24 cellular contexts compared by ENCODE assay signal in the genomic region with DNA sequence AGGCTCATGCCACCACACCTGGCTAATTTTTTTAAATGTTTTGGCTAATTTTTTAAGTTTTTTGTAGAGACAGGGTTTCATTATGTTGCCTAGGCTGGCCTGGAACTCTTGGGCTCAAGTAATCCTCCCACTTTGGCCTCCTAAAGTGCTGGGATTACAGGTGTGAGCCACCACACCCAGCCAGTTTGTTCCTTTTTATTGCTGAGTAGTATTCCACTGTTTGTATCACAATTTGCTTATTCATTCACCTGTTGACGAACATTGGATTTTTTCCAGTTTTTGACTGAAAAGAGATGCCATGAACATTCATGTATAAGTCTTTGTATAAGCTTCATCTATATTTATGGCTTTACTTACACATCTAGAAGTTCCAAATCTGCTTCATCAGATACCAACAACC. TPM values are rescaled to one million over a fixed set of nuclear protein-coding genes. Genes with fewer than 3 reads are reported as not detected.
DNase-seq lines count a peak whose midpoint lies in the region; ATAC-seq and TF ChIP-seq lines count a peak whose summit lies in the region.
"Had no signal": no experiment of that assay in that cellular context is flagged by ENCODE, and none has a peak within 500 bp of the region (broad histone marks: within the 10 kb centered on the region; RNA-seq: fewer than 3 reads in every experiment).

No MANE protein-coding gene starts in this region.

- in situ Hi-C loops in transverse colon (cut with MboI; ENCODE audit: low pct_ligation_motif_present in 1 of 4, low pct_unique_long_range_greater_than_20kb in 1 of 4, low sequenced_read_pairs in 3 of 4), result no loop called here

- intact Hi-C loops in activated CD4-positive, alpha-beta memory T cell treated with anti-CD3 and anti-CD28 coated beads for 36 hours (cut with micrococcal nuclease), result no loop called here
- intact Hi-C loops in transverse colon (cut with DNase I; ENCODE audit: low total_unique reads), result no loop called here

- peak overlapping the region; percentile 78 for H3K27ac Mint-ChIP-seq in activated CD4-positive, alpha-beta memory T cell treated with anti-CD3 and anti-CD28 coated beads, Interleukin-2, amount 10 ng/mL, durations not matched to agents 7 days and 5 days
- no peak overlapping the region for H3K27ac Mint-ChIP-seq in activated CD4-positive, alpha-beta memory T cell treated with anti-CD3 and anti-CD28 coated beads for 36 hours
- H3K27ac Mint-ChIP-seq in activated naive CD8-positive, alpha-beta T cell treated with anti-CD3 and anti-CD28 coated beads, Interleukin-2, amount 10 ng/mL, durations not matched to agents 7 days and 5 days, result no peak overlapping the region
- H3K27ac Mint-ChIP-seq in activated naive CD8-positive, alpha-beta T cell treated with anti-CD3 and anti-CD28 coated beads, Interleukin-2, amount 50 U/mL, for 24 hours, result no peak overlapping the region

- H3K36me3 Mint-ChIP-seq in activated CD4-positive, alpha-beta memory T cell treated with anti-CD3 and anti-CD28 coated beads, Interleukin-2, amount 10 ng/mL, durations not matched to agents 7 days and 5 days (ENCODE audit: low read depth), result peaks cover 84% of the 10 kb centered on the region
- peaks cover 26% of the 10 kb centered on the region for H3K36me3 Mint-ChIP-seq in activated CD4-positive, alpha-beta memory T cell treated with anti-CD3 and anti-CD28 coated beads for 36 hours
- peaks cover 73% of the 10 kb centered on the region for H3K36me3 Mint-ChIP-seq in activated naive CD8-positive, alpha-beta T cell treated with anti-CD3 and anti-CD28 coated beads, Interleukin-2, amount 10 ng/mL, durations not matched to agents 7 days and 5 days
- peaks cover 50% of the 10 kb centered on the region for H3K36me3 Mint-ChIP-seq in activated naive CD8-positive, alpha-beta T cell treated with anti-CD3 and anti-CD28 coated beads, Interleukin-2, amount 50 U/mL, for 24 hours (ENCODE audit: low read depth)

- H3K36me3 ChIP-seq in Loucy (ENCODE audit: insufficient read depth, low read length) (peaks cover 7% of the 10 kb centered on the region; the same call in 1 of the 2 replicates), subcutaneous abdominal adipose tissue (ENCODE audit: control insufficient read depth in 5 of 5, insufficient read depth in 5 of 5, low read length in 5 of 5) (peaks cover 3 to 23% (median 8%) of the 10 kb centered on the region in 5 donors), transverse colon (peaks cover 0 to 3% (median 0%) of the 10 kb centered on the region in 4 donors)

- no peak for TF ChIP-seq EP300 in transverse colon (IDR thresholded peaks at IDR 0.05; ENCODE audit: low read depth)

- CTCF ChIA-PET in activated CD4-positive, alpha-beta memory T cell treated with anti-CD3 and anti-CD28 coated beads, Interleukin-2, amount 10 ng/mL, durations not matched to agents 7 days and 5 days (lab: Charles Lee), result interaction anchor here (6.3 kb wide), 1 partner anchor 113 kb away, joined by 134 read pairs; no protein-coding TSS in a partner anchor
- CTCF ChIA-PET in activated CD4-positive, alpha-beta memory T cell treated with anti-CD3 and anti-CD28 coated beads for 36 hours (lab: Charles Lee), result interaction anchor here (7.0 kb wide), 1 partner anchor 112 kb away, joined by 132 read pairs; no protein-coding TSS in a partner anchor

- POLR2A ChIA-PET in activated CD4-positive, alpha-beta memory T cell treated with anti-CD3 and anti-CD28 coated beads, Interleukin-2, amount 10 ng/mL, durations not matched to agents 7 days and 5 days (lab: Charles Lee), result interaction anchor here (0.6 to 16.6 kb wide), 9 partner anchors 10 to 519 kb away, joined by 3 to 770 read pairs (median 7); no protein-coding TSS in a partner anchor
- POLR2A ChIA-PET in activated CD4-positive, alpha-beta memory T cell treated with anti-CD3 and anti-CD28 coated beads for 36 hours (lab: Charles Lee), result no interaction called here
- POLR2A ChIA-PET in activated naive CD8-positive, alpha-beta T cell treated with anti-CD3 and anti-CD28 coated beads, Interleukin-2, amount 10 ng/mL, durations not matched to agents 7 days and 5 days (lab: Charles Lee), result interaction anchor here (0.7 kb wide), 1 partner anchor 12 kb away, joined by 5 read pairs; no protein-coding TSS in a partner anchor

- H3K9me3 ChIP-seq in Loucy (ENCODE audit: insufficient read depth, low read depth, low read length) (no peaks in the 10 kb centered on the region), subcutaneous abdominal adipose tissue (ENCODE audit: control insufficient read depth in 5 of 5, low read length in 5 of 5) (no peaks in the 10 kb centered on the region), transverse colon (no peaks in the 10 kb centered on the region)
- H3K9me3 ChIP-seq: A549, BLaER1, MG63 had no signal

- H3K4me3 Mint-ChIP-seq in activated CD4-positive, alpha-beta memory T cell treated with anti-CD3 and anti-CD28 coated beads, Interleukin-2, amount 10 ng/mL, durations not matched to agents 7 days and 5 days, result peak overlapping the region; percentile 85
- no peak overlapping the region for H3K4me3 Mint-ChIP-seq in activated CD4-positive, alpha-beta memory T cell treated with anti-CD3 and anti-CD28 coated beads for 36 hours
- H3K4me3 Mint-ChIP-seq in activated naive CD8-positive, alpha-beta T cell treated with anti-CD3 and anti-CD28 coated beads, Interleukin-2, amount 10 ng/mL, durations not matched to agents 7 days and 5 days, result peak overlapping the region; percentile 83
- H3K4me3 Mint-ChIP-seq in activated naive CD8-positive, alpha-beta T cell treated with anti-CD3 and anti-CD28 coated beads, Interleukin-2, amount 50 U/mL, for 24 hours, result no peak overlapping the region
- H3K4me3 Mint-ChIP-seq: HFFc6 had no signal

- peak overlapping the region; percentile 53 for H3K4me3 ChIP-seq in Loucy (ENCODE audit: low read length, poor library complexity, severe bottlenecking)
- no peak overlapping the region for H3K4me3 ChIP-seq in subcutaneous abdominal adipose tissue (ENCODE audit: low read depth in 1 of 5, low read length in 5 of 5)
- no peak overlapping the region for H3K4me3 ChIP-seq in transverse colon
- H3K4me3 ChIP-seq: A549, BLaER1, GM12878, MG63 had no signal

- no peak overlapping the region for H3K9ac ChIP-seq in Loucy (ENCODE audit: low read depth, low read length, poor library complexity, severe bottlenecking)
- H3K9ac ChIP-seq in subcutaneous abdominal adipose tissue (ENCODE audit: low read length in 5 of 5), result no peak overlapping the region
- H3K9ac ChIP-seq: BLaER1 had no signal

- no peak overlapping the region for H2AFZ ChIP-seq in Loucy (ENCODE audit: low read length)

- no peaks in the 10 kb centered on the region for H3F3A ChIP-seq in Loucy (ENCODE audit: low read depth)

- no peaks in the 10 kb centered on the region for H3K9me3 Mint-ChIP-seq in activated CD4-positive, alpha-beta memory T cell treated with anti-CD3 and anti-CD28 coated beads, Interleukin-2, amount 10 ng/mL, durations not matched to agents 7 days and 5 days
- H3K9me3 Mint-ChIP-seq in activated CD4-positive, alpha-beta memory T cell treated with anti-CD3 and anti-CD28 coated beads for 36 hours, result no peaks in the 10 kb centered on the region
- H3K9me3 Mint-ChIP-seq in activated naive CD8-positive, alpha-beta T cell treated with anti-CD3 and anti-CD28 coated beads, Interleukin-2, amount 10 ng/mL, durations not matched to agents 7 days and 5 days, result no peaks in the 10 kb centered on the region
- no peaks in the 10 kb centered on the region for H3K9me3 Mint-ChIP-seq in activated naive CD8-positive, alpha-beta T cell treated with anti-CD3 and anti-CD28 coated beads, Interleukin-2, amount 50 U/mL, for 24 hours
- H3K9me3 Mint-ChIP-seq: CD4-positive, alpha-beta T cell; HFFc6 had no signal

- H3K27ac ChIP-seq in subcutaneous abdominal adipose tissue (ENCODE audit: low read depth, low read length) (peak overlapping the region; percentile 33), transverse colon (no peak overlapping the region)
- H3K27ac ChIP-seq: A549, BLaER1 had no signal

- TF ChIP-seq CTCF in Loucy (conservative IDR thresholded peaks at IDR 0.05; ENCODE audit: low read length) (no peak), transverse colon (IDR thresholded peaks at IDR 0.05) (no peak)

- peaks cover 75% of the 10 kb centered on the region for H4K20me1 ChIP-seq in Loucy (ENCODE audit: insufficient read depth, low read length, poor library complexity, severe bottlenecking)

- H3K79me2 ChIP-seq in Loucy (ENCODE audit: insufficient read depth, low read length), result peaks cover 94% of the 10 kb centered on the region

- TF ChIP-seq POLR2A in transverse colon (IDR thresholded peaks at IDR 0.05), result no peak

- DNase-seq in activated CD4-positive, alpha-beta memory T cell treated with anti-CD3 and anti-CD28 coated beads, Interleukin-2, amount 10 ng/mL, durations not matched to agents 7 days and 5 days, result no peak
- DNase-seq in activated CD4-positive, alpha-beta memory T cell treated with anti-CD3 and anti-CD28 coated beads for 36 hours, result no peak
- no peak for DNase-seq in activated naive CD8-positive, alpha-beta T cell treated with anti-CD3 and anti-CD28 coated beads, Interleukin-2, amount 10 ng/mL, durations not matched to agents 7 days and 5 days
- no peak for DNase-seq in activated naive CD8-positive, alpha-beta T cell treated with anti-CD3 and anti-CD28 coated beads, Interleukin-2, amount 50 U/mL, for 24 hours
- no peak for DNase-seq in transverse colon
- DNase-seq: CD4-positive, alpha-beta T cell; DND-41; H7; HFFc6; Kasumi-1; MG63; NCI-H1417; NCI-H1694 treated with DMSO at 0.1 percent for 48 hours; NCI-H2081 treated with DMSO at 0.1 percent for 48 hours; NCI-H2171 treated with DMSO at 0.1 percent for 48 hours; NCI-H524 treated with DMSO at 0.1 percent for 48 hours; NCI-H82; SIG-M5 had no signal

- no peak for ATAC-seq in activated naive CD8-positive, alpha-beta T cell treated with anti-CD3 and anti-CD28 coated beads, Interleukin-2, amount 10 ng/mL, durations not matched to agents 7 days and 5 days (ENCODE audit: low read depth)
- no peak for ATAC-seq in activated naive CD8-positive, alpha-beta T cell treated with anti-CD3 and anti-CD28 coated beads, Interleukin-2, amount 50 U/mL, for 24 hours
- ATAC-seq: A549, GM12878, Panc1 had no signal

- H3K4me1 Mint-ChIP-seq in activated CD4-positive, alpha-beta memory T cell treated with anti-CD3 and anti-CD28 coated beads, Interleukin-2, amount 10 ng/mL, durations not matched to agents 7 days and 5 days, result peaks cover 68% of the 10 kb centered on the region
- peaks cover 58% of the 10 kb centered on the region for H3K4me1 Mint-ChIP-seq in activated CD4-positive, alpha-beta memory T cell treated with anti-CD3 and anti-CD28 coated beads for 36 hours (ENCODE audit: low read depth)
- H3K4me1 Mint-ChIP-seq in activated naive CD8-positive, alpha-beta T cell treated with anti-CD3 and anti-CD28 coated beads, Interleukin-2, amount 10 ng/mL, durations not matched to agents 7 days and 5 days, result peaks cover 57% of the 10 kb centered on the region
- H3K4me1 Mint-ChIP-seq in activated naive CD8-positive, alpha-beta T cell treated with anti-CD3 and anti-CD28 coated beads, Interleukin-2, amount 50 U/mL, for 24 hours, result peaks cover 55% of the 10 kb centered on the region

- peak overlapping the region; percentile 92 for H3K4me2 ChIP-seq in Loucy (ENCODE audit: low read depth, low read length, poor library complexity, severe bottlenecking)
- H3K4me2 ChIP-seq: A549, BLaER1 had no signal

- H3K9me2 ChIP-seq in Loucy (replicated peaks; ENCODE audit: low read depth, low read length), result no peaks in the 10 kb centered on the region

- no peaks in the 10 kb centered on the region for H3K27me3 ChIP-seq in Loucy (ENCODE audit: insufficient read depth, low read length, poor library complexity, severe bottlenecking)
- no peaks in the 10 kb centered on the region for H3K27me3 ChIP-seq in subcutaneous abdominal adipose tissue (ENCODE audit: control insufficient read depth in 5 of 5, insufficient read depth in 4 of 5, low read length in 5 of 5)
- H3K27me3 ChIP-seq in transverse colon, result no peaks in the 10 kb centered on the region
- H3K27me3 ChIP-seq: BLaER1, MG63 had no signal

- 83 to 91% methylated on average over 1 of the region's 1 CpG for WGBS in transverse colon (ENCODE audit: low coverage in 1 of 2), 2 donors

- no peaks in the 10 kb centered on the region for H3K27me3 Mint-ChIP-seq in activated CD4-positive, alpha-beta memory T cell treated with anti-CD3 and anti-CD28 coated beads, Interleukin-2, amount 10 ng/mL, durations not matched to agents 7 days and 5 days
- H3K27me3 Mint-ChIP-seq in activated CD4-positive, alpha-beta memory T cell treated with anti-CD3 and anti-CD28 coated beads for 36 hours, result no peaks in the 10 kb centered on the region
- H3K27me3 Mint-ChIP-seq in activated naive CD8-positive, alpha-beta T cell treated with anti-CD3 and anti-CD28 coated beads, Interleukin-2, amount 10 ng/mL, durations not matched to agents 7 days and 5 days, result no peaks in the 10 kb centered on the region
- H3K27me3 Mint-ChIP-seq in activated naive CD8-positive, alpha-beta T cell treated with anti-CD3 and anti-CD28 coated beads, Interleukin-2, amount 50 U/mL, for 24 hours, result no peaks in the 10 kb centered on the region
- H3K27me3 Mint-ChIP-seq: CD4-positive, alpha-beta T cell had no signal

- H3K4me1 ChIP-seq in Loucy (ENCODE audit: insufficient read depth, low read length, poor library complexity, severe bottlenecking), result peaks cover 32% of the 10 kb centered on the region
- peaks cover 0 to 33% (median 31%) of the 10 kb centered on the region in 5 donors for H3K4me1 ChIP-seq in subcutaneous abdominal adipose tissue (ENCODE audit: control insufficient read depth in 5 of 5, insufficient read depth in 5 of 5, low read length in 5 of 5)
- peaks cover 0 to 51% (median 19%) of the 10 kb centered on the region in 4 donors for H3K4me1 ChIP-seq in transverse colon

RNA-seq across cellular contexts. Expression of a gene that starts 5.3 kb away (rescaled TPM):
- total RNA-seq in activated CD4-positive, alpha-beta memory T cell treated with anti-CD3 and anti-CD28 coated beads, Interleukin-2, amount 10 ng/mL, durations not matched to agents 7 days and 5 days, result 100 to 1,000 TPM; 229 to 254 TPM
- 10 to 100 TPM; 34.4 to 41.2 TPM for total RNA-seq in activated CD4-positive, alpha-beta memory T cell treated with anti-CD3 and anti-CD28 coated beads for 36 hours
- total RNA-seq in activated naive CD8-positive, alpha-beta T cell treated with anti-CD3 and anti-CD28 coated beads, Interleukin-2, amount 10 ng/mL, durations not matched to agents 7 days and 5 days, result 100 to 1,000 TPM; 154 to 168 TPM
- total RNA-seq in transverse colon, result 10 to 100 TPM; 13.9 to 43.8 (median 23.0) TPM

Comparison
In these comparisons a context has a peak if more than half of its experiments do, and no peak if none do; other contexts are left out.
1. H3K4me3 Mint-ChIP-seq: peak in activated CD4-positive, alpha-beta memory T cell treated with anti-CD3 and anti-CD28 coated beads, Interleukin-2, amount 10 ng/mL, durations not matched to agents 7 days and 5 days (single experiment) and activated naive CD8-positive, alpha-beta T cell treated with anti-CD3 and anti-CD28 coated beads, Interleukin-2, amount 10 ng/mL, durations not matched to agents 7 days and 5 days (single experiment); none in activated CD4-positive, alpha-beta memory T cell treated with anti-CD3 and anti-CD28 coated beads for 36 hours (single experiment) and activated naive CD8-positive, alpha-beta T cell treated with anti-CD3 and anti-CD28 coated beads, Interleukin-2, amount 50 U/mL, for 24 hours (single experiment).